9 cellular contexts compared by ENCODE assay signal in genomic region chr10:51879238-51879637, GRCh38.
DNase-seq lines count a peak whose midpoint lies in the region; ATAC-seq and TF ChIP-seq lines count a peak whose summit lies in the region.
"Had no signal": no experiment of that assay in that cellular context is flagged by ENCODE, and none has a peak within 500 bp of the region (broad histone marks: within the 10 kb centered on the region; RNA-seq: fewer than 3 reads in every experiment).

No MANE protein-coding gene starts in this region.

- H3K4me1 Mint-ChIP-seq in activated naive CD8-positive, alpha-beta T cell treated with anti-CD3 and anti-CD28 coated beads for 36 hours = peaks cover 11% of the 10 kb centered on the region

- peak overlapping the region; percentile 65 for H3K27ac ChIP-seq in vagina
- H3K27ac ChIP-seq: lower lobe of right lung had no signal

- no peaks in the 10 kb centered on the region for H3K9me3 Mint-ChIP-seq in activated naive CD8-positive, alpha-beta T cell treated with anti-CD3 and anti-CD28 coated beads for 36 hours

- intact Hi-C loops in vagina (cut with DNase I) = no loop called here

- no peaks in the 10 kb centered on the region for H3K27me3 ChIP-seq in vagina

- no peaks in the 10 kb centered on the region for H3K9me3 ChIP-seq in vagina
- H3K9me3 ChIP-seq: lower lobe of right lung had no signal

- H3K36me3 ChIP-seq in vagina = no peaks in the 10 kb centered on the region
- H3K36me3 ChIP-seq: lower lobe of right lung had no signal

- no peak for TF ChIP-seq POLR2A in vagina (IDR thresholded peaks at IDR 0.05)

- H3K4me3 ChIP-seq in vagina = peak overlapping the region in 1 of 2 donors; percentile 3
- H3K4me3 ChIP-seq: lower lobe of right lung had no signal

- no peaks in the 10 kb centered on the region for H3K36me3 Mint-ChIP-seq in activated naive CD8-positive, alpha-beta T cell treated with anti-CD3 and anti-CD28 coated beads for 36 hours

- no peaks in the 10 kb centered on the region for H3K27me3 Mint-ChIP-seq in activated naive CD8-positive, alpha-beta T cell treated with anti-CD3 and anti-CD28 coated beads for 36 hours

- H3K4me3 Mint-ChIP-seq in activated naive CD8-positive, alpha-beta T cell treated with anti-CD3 and anti-CD28 coated beads for 36 hours = peak overlapping the region; percentile 4

- ATAC-seq in GM19452 (IDR thresholded peaks at IDR 0.05; ENCODE audit: unreplicated experiment) (peak; percentile 91), HG03439 (IDR thresholded peaks at IDR 0.05; ENCODE audit: unreplicated experiment) (peak; percentile 92)

- no peak for TF ChIP-seq CTCF in vagina (IDR thresholded peaks at IDR 0.05)

- no peak overlapping the region for H3K27ac Mint-ChIP-seq in activated naive CD8-positive, alpha-beta T cell treated with anti-CD3 and anti-CD28 coated beads for 36 hours

- peaks cover 16% of the 10 kb centered on the region for H3K4me1 ChIP-seq in vagina

- DNase-seq in COLO829 (ENCODE audit: low spot score) (peak; percentile 77), iris pigment epithelial cell (ENCODE audit: low read depth) (peak; percentile 97), vagina (ENCODE audit: extremely low spot score in 2 of 2) (no peak), SHP77 treated with DMSO at 0.1 percent for 48 hours (lab: John Stamatoyannopoulos, UW) (no peak)
- peak; percentile 2 for DNase-seq in activated naive CD8-positive, alpha-beta T cell treated with anti-CD3 and anti-CD28 coated beads for 36 hours
- DNase-seq in activated CD4-positive, CD25-positive, alpha-beta regulatory T cell (lab: John Stamatoyannopoulos, UW) = no peak
- DNase-seq: lower lobe of right lung had no signal

Comparison
In these comparisons a context has a peak if more than half of its experiments do, and no peak if none do; other contexts are left out.
1. DNase-seq: peak in COLO829 (single experiment), activated naive CD8-positive, alpha-beta T cell treated with anti-CD3 and anti-CD28 coated beads for 36 hours (single experiment) and iris pigment epithelial cell (single experiment); none in vagina (0 of 2), SHP77 treated with DMSO at 0.1 percent for 48 hours (single experiment) and activated CD4-positive, CD25-positive, alpha-beta regulatory T cell (0 of 4).